In the genomic region with DNA sequence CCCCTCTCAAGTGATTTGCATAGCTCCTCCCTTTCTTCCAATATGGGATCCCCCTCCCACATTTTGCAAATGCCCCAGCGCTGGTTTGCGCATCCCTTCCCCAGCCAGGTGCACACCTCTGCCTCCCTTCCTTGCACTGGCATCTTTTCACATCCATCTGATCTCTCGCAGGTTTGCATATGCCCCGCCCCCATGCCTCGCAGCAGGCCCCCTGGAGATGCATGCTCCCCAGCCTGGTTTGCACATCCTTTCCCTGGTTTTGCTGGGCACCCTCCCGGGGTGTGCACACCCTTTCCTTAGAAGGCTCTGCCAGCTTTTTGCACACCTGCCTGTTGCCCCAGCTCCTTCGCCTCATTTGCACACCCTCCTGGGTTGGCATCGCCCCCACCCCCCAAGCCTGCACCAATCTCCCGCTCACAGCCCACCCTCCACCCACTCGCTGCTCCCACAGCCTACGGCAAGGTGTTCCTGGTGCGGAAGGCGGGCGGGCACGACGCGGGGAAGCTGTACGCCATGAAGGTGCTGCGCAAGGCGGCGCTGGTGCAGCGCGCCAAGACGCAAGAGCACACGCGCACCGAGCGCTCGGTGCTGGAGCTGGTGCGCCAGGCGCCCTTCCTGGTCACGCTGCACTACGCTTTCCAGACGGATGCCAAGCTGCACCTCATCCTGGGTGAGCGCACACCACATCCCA, we compare ENCODE assay signal across 1 cellular context.
TF ChIP-seq lines count a peak whose summit lies in the region.

No MANE protein-coding gene starts in this region.

TF ChIP-seq in GM23338, 12 proteins besides CTCF, POLR2A, EP300 and RAD21:
- TF ChIP-seq, protein P1, sequence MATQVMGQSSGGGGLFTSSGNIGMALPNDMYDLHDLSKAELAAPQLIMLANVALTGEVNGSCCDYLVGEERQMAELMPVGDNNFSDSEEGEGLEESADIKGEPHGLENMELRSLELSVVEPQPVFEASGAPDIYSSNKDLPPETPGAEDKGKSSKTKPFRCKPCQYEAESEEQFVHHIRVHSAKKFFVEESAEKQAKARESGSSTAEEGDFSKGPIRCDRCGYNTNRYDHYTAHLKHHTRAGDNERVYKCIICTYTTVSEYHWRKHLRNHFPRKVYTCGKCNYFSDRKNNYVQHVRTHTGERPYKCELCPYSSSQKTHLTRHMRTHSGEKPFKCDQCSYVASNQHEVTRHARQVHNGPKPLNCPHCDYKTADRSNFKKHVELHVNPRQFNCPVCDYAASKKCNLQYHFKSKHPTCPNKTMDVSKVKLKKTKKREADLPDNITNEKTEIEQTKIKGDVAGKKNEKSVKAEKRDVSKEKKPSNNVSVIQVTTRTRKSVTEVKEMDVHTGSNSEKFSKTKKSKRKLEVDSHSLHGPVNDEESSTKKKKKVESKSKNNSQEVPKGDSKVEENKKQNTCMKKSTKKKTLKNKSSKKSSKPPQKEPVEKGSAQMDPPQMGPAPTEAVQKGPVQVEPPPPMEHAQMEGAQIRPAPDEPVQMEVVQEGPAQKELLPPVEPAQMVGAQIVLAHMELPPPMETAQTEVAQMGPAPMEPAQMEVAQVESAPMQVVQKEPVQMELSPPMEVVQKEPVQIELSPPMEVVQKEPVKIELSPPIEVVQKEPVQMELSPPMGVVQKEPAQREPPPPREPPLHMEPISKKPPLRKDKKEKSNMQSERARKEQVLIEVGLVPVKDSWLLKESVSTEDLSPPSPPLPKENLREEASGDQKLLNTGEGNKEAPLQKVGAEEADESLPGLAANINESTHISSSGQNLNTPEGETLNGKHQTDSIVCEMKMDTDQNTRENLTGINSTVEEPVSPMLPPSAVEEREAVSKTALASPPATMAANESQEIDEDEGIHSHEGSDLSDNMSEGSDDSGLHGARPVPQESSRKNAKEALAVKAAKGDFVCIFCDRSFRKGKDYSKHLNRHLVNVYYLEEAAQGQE (IDR thresholded peaks at IDR 0.05; ENCODE audit: unreplicated experiment) = no peak
- no peak for TF ChIP-seq EZH2phosphoT487 (IDR thresholded peaks at IDR 0.05; ENCODE audit: unreplicated experiment)
- no peak for TF ChIP-seq ZNF114 (CRISPR knock-in tag; IDR thresholded peaks at IDR 0.05)
- TF ChIP-seq EZH2 (IDR thresholded peaks at IDR 0.05; ENCODE audit: low read depth, unreplicated experiment) = no peak
- TF ChIP-seq CREB1 (CRISPR knock-in tag; IDR thresholded peaks at IDR 0.05; ENCODE audit: low read depth) = no peak
- no peak for TF ChIP-seq NANOG (IDR thresholded peaks at IDR 0.05; ENCODE audit: borderline replicate concordance)
- TF ChIP-seq, protein P2, sequence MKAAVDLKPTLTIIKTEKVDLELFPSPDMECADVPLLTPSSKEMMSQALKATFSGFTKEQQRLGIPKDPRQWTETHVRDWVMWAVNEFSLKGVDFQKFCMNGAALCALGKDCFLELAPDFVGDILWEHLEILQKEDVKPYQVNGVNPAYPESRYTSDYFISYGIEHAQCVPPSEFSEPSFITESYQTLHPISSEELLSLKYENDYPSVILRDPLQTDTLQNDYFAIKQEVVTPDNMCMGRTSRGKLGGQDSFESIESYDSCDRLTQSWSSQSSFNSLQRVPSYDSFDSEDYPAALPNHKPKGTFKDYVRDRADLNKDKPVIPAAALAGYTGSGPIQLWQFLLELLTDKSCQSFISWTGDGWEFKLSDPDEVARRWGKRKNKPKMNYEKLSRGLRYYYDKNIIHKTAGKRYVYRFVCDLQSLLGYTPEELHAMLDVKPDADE (IDR thresholded peaks at IDR 0.05) = no peak
- TF ChIP-seq, protein P3, sequence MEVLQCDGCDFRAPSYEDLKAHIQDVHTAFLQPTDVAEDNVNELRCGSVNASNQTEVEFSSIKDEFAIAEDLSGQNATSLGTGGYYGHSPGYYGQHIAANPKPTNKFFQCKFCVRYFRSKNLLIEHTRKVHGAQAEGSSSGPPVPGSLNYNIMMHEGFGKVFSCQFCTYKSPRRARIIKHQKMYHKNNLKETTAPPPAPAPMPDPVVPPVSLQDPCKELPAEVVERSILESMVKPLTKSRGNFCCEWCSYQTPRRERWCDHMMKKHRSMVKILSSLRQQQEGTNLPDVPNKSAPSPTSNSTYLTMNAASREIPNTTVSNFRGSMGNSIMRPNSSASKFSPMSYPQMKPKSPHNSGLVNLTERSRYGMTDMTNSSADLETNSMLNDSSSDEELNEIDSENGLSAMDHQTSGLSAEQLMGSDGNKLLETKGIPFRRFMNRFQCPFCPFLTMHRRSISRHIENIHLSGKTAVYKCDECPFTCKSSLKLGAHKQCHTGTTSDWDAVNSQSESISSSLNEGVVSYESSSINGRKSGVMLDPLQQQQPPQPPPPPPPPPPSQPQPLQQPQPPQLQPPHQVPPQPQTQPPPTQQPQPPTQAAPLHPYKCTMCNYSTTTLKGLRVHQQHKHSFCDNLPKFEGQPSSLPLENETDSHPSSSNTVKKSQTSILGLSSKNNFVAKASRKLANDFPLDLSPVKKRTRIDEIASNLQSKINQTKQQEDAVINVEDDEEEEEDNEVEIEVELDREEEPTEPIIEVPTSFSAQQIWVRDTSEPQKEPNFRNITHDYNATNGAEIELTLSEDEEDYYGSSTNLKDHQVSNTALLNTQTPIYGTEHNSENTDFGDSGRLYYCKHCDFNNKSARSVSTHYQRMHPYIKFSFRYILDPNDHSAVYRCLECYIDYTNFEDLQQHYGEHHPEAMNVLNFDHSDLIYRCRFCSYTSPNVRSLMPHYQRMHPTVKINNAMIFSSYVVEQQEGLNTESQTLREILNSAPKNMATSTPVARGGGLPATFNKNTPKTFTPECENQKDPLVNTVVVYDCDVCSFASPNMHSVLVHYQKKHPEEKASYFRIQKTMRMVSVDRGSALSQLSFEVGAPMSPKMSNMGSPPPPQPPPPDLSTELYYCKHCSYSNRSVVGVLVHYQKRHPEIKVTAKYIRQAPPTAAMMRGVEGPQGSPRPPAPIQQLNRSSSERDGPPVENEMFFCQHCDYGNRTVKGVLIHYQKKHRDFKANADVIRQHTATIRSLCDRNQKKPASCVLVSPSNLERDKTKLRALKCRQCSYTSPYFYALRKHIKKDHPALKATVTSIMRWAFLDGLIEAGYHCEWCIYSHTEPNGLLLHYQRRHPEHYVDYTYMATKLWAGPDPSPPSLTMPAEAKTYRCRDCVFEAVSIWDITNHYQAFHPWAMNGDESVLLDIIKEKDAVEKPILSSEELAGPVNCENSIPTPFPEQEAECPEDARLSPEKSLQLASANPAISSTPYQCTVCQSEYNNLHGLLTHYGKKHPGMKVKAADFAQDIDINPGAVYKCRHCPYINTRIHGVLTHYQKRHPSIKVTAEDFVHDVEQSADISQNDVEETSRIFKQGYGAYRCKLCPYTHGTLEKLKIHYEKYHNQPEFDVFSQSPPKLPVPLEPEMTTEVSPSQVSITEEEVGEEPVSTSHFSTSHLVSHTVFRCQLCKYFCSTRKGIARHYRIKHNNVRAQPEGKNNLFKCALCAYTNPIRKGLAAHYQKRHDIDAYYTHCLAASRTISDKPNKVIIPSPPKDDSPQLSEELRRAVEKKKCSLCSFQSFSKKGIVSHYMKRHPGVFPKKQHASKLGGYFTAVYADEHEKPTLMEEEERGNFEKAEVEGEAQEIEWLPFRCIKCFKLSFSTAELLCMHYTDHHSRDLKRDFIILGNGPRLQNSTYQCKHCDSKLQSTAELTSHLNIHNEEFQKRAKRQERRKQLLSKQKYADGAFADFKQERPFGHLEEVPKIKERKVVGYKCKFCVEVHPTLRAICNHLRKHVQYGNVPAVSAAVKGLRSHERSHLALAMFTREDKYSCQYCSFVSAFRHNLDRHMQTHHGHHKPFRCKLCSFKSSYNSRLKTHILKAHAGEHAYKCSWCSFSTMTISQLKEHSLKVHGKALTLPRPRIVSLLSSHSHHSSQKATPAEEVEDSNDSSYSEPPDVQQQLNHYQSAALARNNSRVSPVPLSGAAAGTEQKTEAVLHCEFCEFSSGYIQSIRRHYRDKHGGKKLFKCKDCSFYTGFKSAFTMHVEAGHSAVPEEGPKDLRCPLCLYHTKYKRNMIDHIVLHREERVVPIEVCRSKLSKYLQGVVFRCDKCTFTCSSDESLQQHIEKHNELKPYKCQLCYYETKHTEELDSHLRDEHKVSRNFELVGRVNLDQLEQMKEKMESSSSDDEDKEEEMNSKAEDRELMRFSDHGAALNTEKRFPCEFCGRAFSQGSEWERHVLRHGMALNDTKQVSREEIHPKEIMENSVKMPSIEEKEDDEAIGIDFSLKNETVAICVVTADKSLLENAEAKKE (CRISPR knock-in tag; IDR thresholded peaks at IDR 0.05) = no peak
- no peak for TF ChIP-seq STAT1 (IDR thresholded peaks at IDR 0.05; ENCODE audit: unreplicated experiment)
- TF ChIP-seq ZNF331 (CRISPR knock-in tag; IDR thresholded peaks at IDR 0.05; ENCODE audit: low read depth) = no peak
- TF ChIP-seq JUNB (IDR thresholded peaks at IDR 0.05; ENCODE audit: unreplicated experiment) = no peak
- TF ChIP-seq POLR2AphosphoS5 (IDR thresholded peaks at IDR 0.05; ENCODE audit: low read depth) = no peak
